Comparison of ENCODE assay signal across 7 cellular contexts in genomic region chr7:5641772-5642425, GRCh38. TPM values are rescaled to one million over a fixed set of nuclear protein-coding genes. Genes with fewer than 3 reads are reported as not detected.
DNase-seq lines count a peak whose midpoint lies in the region; ATAC-seq, FAIRE-seq and TF ChIP-seq lines count a peak whose summit lies in the region.
"Not testable (repeated sequence)": the region's sequence is repeated elsewhere in the genome, so short reads cannot be mapped to it uniquely, and the experiment has no call there.

No MANE protein-coding gene starts in this region.

- FAIRE-seq in kidney (lab: Jason Lieb, UNC): not testable (repeated sequence)

- TF ChIP-seq CTCF in kidney (IDR thresholded peaks at IDR 0.05; ENCODE audit: borderline replicate concordance, extremely low read depth, insufficient read depth): not testable (repeated sequence)

- not testable (repeated sequence) for H3K27me3 ChIP-seq in effector memory CD4-positive, alpha-beta T cell (replicated peaks; ENCODE audit: control insufficient read depth, insufficient read depth, low read length, poor library complexity, severe bottlenecking)

- H3K9me3 Mint-ChIP-seq in activated naive CD4-positive, alpha-beta T cell treated with anti-CD3 and anti-CD28 coated beads, Interleukin-2, amount 50 U/mL, for 72 hours: not testable (repeated sequence)

- H3K27ac Mint-ChIP-seq in activated naive CD4-positive, alpha-beta T cell treated with anti-CD3 and anti-CD28 coated beads, Interleukin-2, amount 50 U/mL, for 72 hours: peak overlapping the region; percentile 37 to 55

- not testable (repeated sequence) for H3K27ac ChIP-seq in effector memory CD4-positive, alpha-beta T cell (ENCODE audit: insufficient read depth, low read length, poor library complexity, severe bottlenecking); kidney (ENCODE audit: low read depth in 2 of 2, low read length in 2 of 2)

- peaks cover 24% of the 10 kb centered on the region for H3K4me1 ChIP-seq in effector memory CD4-positive, alpha-beta T cell (ENCODE audit: control insufficient read depth, insufficient read depth, low read length, poor library complexity, severe bottlenecking)
- not testable (repeated sequence) for H3K4me1 ChIP-seq in kidney (ENCODE audit: control insufficient read depth in 1 of 2, insufficient read depth in 1 of 2, low read depth in 1 of 2, low read length in 2 of 2)

- H3K9me3 ChIP-seq in effector memory CD4-positive, alpha-beta T cell (ENCODE audit: control insufficient read depth, low read length); kidney (ENCODE audit: control insufficient read depth in 1 of 2, low read length in 2 of 2): not testable (repeated sequence)

- peak; percentile 91 to 97 for ATAC-seq in activated naive CD4-positive, alpha-beta T cell treated with anti-CD3 and anti-CD28 coated beads, Interleukin-2, amount 50 U/mL, for 72 hours

- H3K9ac ChIP-seq in kidney (ENCODE audit: low read length in 2 of 2): not testable (repeated sequence)

- not testable (repeated sequence) for H3K4me3 ChIP-seq in effector memory CD4-positive, alpha-beta T cell (ENCODE audit: insufficient read depth, low read depth, low read length, poor library complexity, severe bottlenecking); kidney (ENCODE audit: low read length in 2 of 2)

- H3K36me3 Mint-ChIP-seq in activated naive CD4-positive, alpha-beta T cell treated with anti-CD3 and anti-CD28 coated beads, Interleukin-2, amount 50 U/mL, for 72 hours: peaks cover 19 to 25% of the 10 kb centered on the region in 2 donors

- intact Hi-C loops in kidney (cut with DNase I); posterior vena cava (cut with DNase I): not testable (repeated sequence)

- peak; percentile 79 for DNase-seq in H4 (ENCODE audit: low spot score)
- DNase-seq in RKO (ENCODE audit: low spot score): peak; percentile 51
- DNase-seq in activated CD4-positive, alpha-beta T cell treated with anti-CD3 and anti-CD28 coated beads for 48 hours: peak; percentile 13
- not testable (repeated sequence) for DNase-seq in activated naive CD4-positive, alpha-beta T cell treated with anti-CD3 and anti-CD28 coated beads, Interleukin-2, amount 50 U/mL, for 72 hours (ENCODE audit: low spot score in 2 of 2)
- peak in 2 of 3 donors; percentile 2 to 17 for DNase-seq in effector memory CD4-positive, alpha-beta T cell
- DNase-seq in kidney: peak; percentile 16
- DNase-seq in posterior vena cava (ENCODE audit: low spot score): peak; percentile 30

- peaks cover 41% of the 10 kb centered on the region for H3K36me3 ChIP-seq in effector memory CD4-positive, alpha-beta T cell (ENCODE audit: control insufficient read depth, insufficient read depth, low read length)
- H3K36me3 ChIP-seq in kidney (ENCODE audit: control insufficient read depth in 1 of 2, insufficient read depth in 2 of 2, low read length in 2 of 2): peaks cover 10 to 14% of the 10 kb centered on the region in 2 donors

RNA-seq across cellular contexts. Expression of gene FSCN1, which starts 49.3 kb away (rescaled TPM):
- total RNA-seq in H4 (2014; rRNA removed; shearing (Covaris generic)): 173 and 225 TPM in 2 replicates
- 10 to 100 TPM in 1 of 2 donors, 1 to 10 TPM in 1; 3.6 to 91.9 TPM for total RNA-seq in activated naive CD4-positive, alpha-beta T cell treated with anti-CD3 and anti-CD28 coated beads, Interleukin-2, amount 50 U/mL, for 72 hours
- total RNA-seq in kidney (41.8 TPM), posterior vena cava (10 to 100 TPM; 40.4 to 63.0 TPM)
- 22.5 TPM for polyA plus RNA-seq in kidney (ENCODE audit: insufficient read depth, low read depth, low replicate concordance)
